30 cellular contexts compared by ENCODE assay signal in the genomic region with DNA sequence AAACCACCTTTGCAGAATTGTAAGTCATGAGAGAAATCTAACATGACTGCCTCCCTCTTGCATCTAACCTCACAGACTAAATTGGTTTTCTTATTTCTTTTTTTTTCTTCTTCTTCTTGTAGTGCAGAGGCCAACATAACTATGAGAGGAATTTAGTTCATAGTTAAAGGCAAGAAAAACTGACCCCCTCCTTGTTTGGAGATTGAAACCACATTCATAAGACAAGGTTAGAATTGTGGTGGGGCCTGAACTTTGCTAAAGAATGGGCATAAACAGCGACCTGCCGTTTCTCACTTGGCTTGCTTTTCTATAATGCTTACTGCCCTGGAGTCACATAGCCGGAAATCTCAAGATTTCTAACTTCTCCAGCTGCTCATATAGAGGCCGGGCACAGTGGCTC. TPM values are rescaled to one million over a fixed set of nuclear protein-coding genes. Genes with fewer than 3 reads are reported as not detected.
A peak's percentile ranks its signal among the peaks of the same experiment; 100 is the strongest.
DNase-seq lines count a peak whose midpoint lies in the region; ATAC-seq, FAIRE-seq and TF ChIP-seq lines count a peak whose summit lies in the region.
"Had no signal": no experiment of that assay in that cellular context is flagged by ENCODE, and none has a peak within 500 bp of the region (broad histone marks: within the 10 kb centered on the region; RNA-seq: fewer than 3 reads in every experiment).

No MANE protein-coding gene starts in this region.

- no peaks in the 10 kb centered on the region for H3K9me3 ChIP-seq in CD4-positive, alpha-beta memory T cell (ENCODE audit: control insufficient read depth in 1 of 2, low read length in 2 of 2)
- H3K9me3 ChIP-seq in astrocyte (ENCODE audit: insufficient read depth, low read depth, low read length): no peaks in the 10 kb centered on the region
- H3K9me3 ChIP-seq in stomach smooth muscle (ENCODE audit: control insufficient read depth in 2 of 2, low read length in 2 of 2): no peaks in the 10 kb centered on the region
- H3K9me3 ChIP-seq: pancreas had no signal

- H3K4me3 ChIP-seq in CD4-positive, alpha-beta memory T cell (ENCODE audit: low read length in 2 of 2): no peak overlapping the region
- no peak overlapping the region for H3K4me3 ChIP-seq in astrocyte (ENCODE audit: insufficient read depth, low read depth, low read length)
- H3K4me3 ChIP-seq in stomach smooth muscle (ENCODE audit: low read length in 2 of 2): no peak overlapping the region
- H3K4me3 ChIP-seq: pancreas, PC-9 had no signal

- no peak overlapping the region for H3K9ac ChIP-seq in astrocyte (ENCODE audit: low read length)
- no peak overlapping the region for H3K9ac ChIP-seq in stomach smooth muscle (ENCODE audit: low read length in 2 of 2)

- no peak for DNase-seq in CD4-positive, alpha-beta memory T cell
- DNase-seq in astrocyte (ENCODE audit: low read depth) (peak; percentile 40), immature natural killer cell (no peak), NCI-H128 (lab: John Stamatoyannopoulos, UW; ENCODE audit: unreplicated experiment) (no peak), NOMO-1 (lab: John Stamatoyannopoulos, UW; ENCODE audit: unreplicated experiment in 2 of 2) (no peak)
- DNase-seq: activated CD4-positive, CD25-positive, alpha-beta regulatory T cell treated with anti-CD3 and anti-CD28 coated beads, Interleukin-2, amount 50 U/mL, for 72 hours; activated CD8-positive, alpha-beta T cell treated with anti-CD3 and anti-CD28 coated beads, Interleukin-2, amount 10 ng/mL, durations not matched to agents 7 days and 5 days; activated naive CD4-positive, alpha-beta T cell treated with Interleukin-2 at 50 U/mL for 16 hours; activated T-cell treated with anti-CD3 and anti-CD28 coated beads, Interleukin-2, amount 50 U/mL, for 24 hours; anterior cingulate cortex; CD4-positive, alpha-beta T cell; DMS53; effector memory CD4-positive, alpha-beta T cell; Karpas-422; NCI-H1694 treated with DMSO at 0.1 percent for 48 hours; NCI-H226; NCI-H82; pancreas; PC-9; SHP77; stimulated activated CD8-positive, alpha-beta memory T cell treated with anti-CD3 and anti-CD28 coated beads, Interleukin-4, amount 100 ng/mL, for 48 hours; T-cell had no signal

- H3K4me3 Mint-ChIP-seq in CD4-positive, alpha-beta memory T cell: peak overlapping the region in 4 of 8 donors; percentile 9 to 63 (median 54)
- no peak overlapping the region for H3K4me3 Mint-ChIP-seq in astrocyte (ENCODE audit: unreplicated experiment)
- H3K4me3 Mint-ChIP-seq in immature natural killer cell: peak overlapping the region in 3 of 5 donors; percentile 54 to 87 (median 67)
- H3K4me3 Mint-ChIP-seq: activated CD8-positive, alpha-beta T cell treated with anti-CD3 and anti-CD28 coated beads, Interleukin-2, amount 10 ng/mL, durations not matched to agents 7 days and 5 days; activated T-cell treated with anti-CD3 and anti-CD28 coated beads, Interleukin-2, amount 50 U/mL, for 24 hours had no signal

- peaks cover 0 to 2% of the 10 kb centered on the region in 2 donors for H3K27me3 Mint-ChIP-seq in CD4-positive, alpha-beta memory T cell
- H3K27me3 Mint-ChIP-seq in astrocyte (ENCODE audit: low read depth, unreplicated experiment): no peaks in the 10 kb centered on the region
- peaks cover 0 to 5% (median 3%) of the 10 kb centered on the region in 3 donors for H3K27me3 Mint-ChIP-seq in immature natural killer cell (ENCODE audit: low read depth in 3 of 3)
- H3K27me3 Mint-ChIP-seq: activated T-cell treated with anti-CD3 and anti-CD28 coated beads, Interleukin-2, amount 50 U/mL, for 24 hours; CD4-positive, alpha-beta T cell; T-cell had no signal

- POLR2A ChIA-PET in CD4-positive, alpha-beta memory T cell (lab: Charles Lee; ENCODE audit: partially characterized antibody): no interaction called here

- H3K9me3 Mint-ChIP-seq in CD4-positive, alpha-beta memory T cell: peaks cover 0 to 2% (median 0%) of the 10 kb centered on the region in 8 donors
- H3K9me3 Mint-ChIP-seq in astrocyte (ENCODE audit: unreplicated experiment): no peaks in the 10 kb centered on the region
- no peaks in the 10 kb centered on the region for H3K9me3 Mint-ChIP-seq in immature natural killer cell
- H3K9me3 Mint-ChIP-seq: activated T-cell treated with anti-CD3 and anti-CD28 coated beads, Interleukin-2, amount 50 U/mL, for 24 hours; CD4-positive, alpha-beta T cell; T-cell had no signal

- no peak overlapping the region for H3K27ac ChIP-seq in CD4-positive, alpha-beta memory T cell (ENCODE audit: low read depth, low read length)
- H3K27ac ChIP-seq in astrocyte (ENCODE audit: low read depth, low read length): no peak overlapping the region
- H3K27ac ChIP-seq in stomach smooth muscle (ENCODE audit: low read length): peak overlapping the region; percentile 41
- H3K27ac ChIP-seq: pancreas, PC-9 had no signal

- peak overlapping the region in 4 of 7 donors; percentile 35 to 92 (median 53) for H3K27ac Mint-ChIP-seq in CD4-positive, alpha-beta memory T cell
- H3K27ac Mint-ChIP-seq in astrocyte (ENCODE audit: unreplicated experiment) (peak overlapping the region; percentile 76), immature natural killer cell (peak overlapping the region in 2 of 6 donors; percentile 9 to 40)
- H3K27ac Mint-ChIP-seq: activated CD8-positive, alpha-beta T cell treated with anti-CD3 and anti-CD28 coated beads, Interleukin-2, amount 10 ng/mL, durations not matched to agents 7 days and 5 days; activated T-cell treated with anti-CD3 and anti-CD28 coated beads, Interleukin-2, amount 50 U/mL, for 24 hours had no signal

- peaks cover 11 to 35% (median 14%) of the 10 kb centered on the region in 4 donors for H3K4me1 Mint-ChIP-seq in CD4-positive, alpha-beta memory T cell
- H3K4me1 Mint-ChIP-seq in astrocyte (ENCODE audit: low read depth, unreplicated experiment): peaks cover 31% of the 10 kb centered on the region
- peaks cover 17 to 28% of the 10 kb centered on the region in 2 donors for H3K4me1 Mint-ChIP-seq in immature natural killer cell

- peaks cover 8% of the 10 kb centered on the region for H3K36me3 ChIP-seq in CD4-positive, alpha-beta memory T cell (ENCODE audit: insufficient read depth, low read length)
- no peaks in the 10 kb centered on the region for H3K36me3 ChIP-seq in astrocyte (ENCODE audit: insufficient read depth, low read length)
- H3K36me3 ChIP-seq in stomach smooth muscle (ENCODE audit: control insufficient read depth in 2 of 2, insufficient read depth in 2 of 2, low read length in 2 of 2): peaks cover 5 to 6% of the 10 kb centered on the region in 2 donors

- H2AFZ ChIP-seq in astrocyte (ENCODE audit: low read depth, low read length): no peak overlapping the region
- H2AFZ ChIP-seq: PC-9 had no signal

- H3K4me2 ChIP-seq in astrocyte (ENCODE audit: low read length): peak overlapping the region; percentile 7
- H3K4me2 ChIP-seq: PC-9 had no signal

- no peak for ATAC-seq in HG03196 (IDR thresholded peaks at IDR 0.05; ENCODE audit: unreplicated experiment)
- ATAC-seq in HG03175 (IDR thresholded peaks at IDR 0.05; ENCODE audit: unreplicated experiment): no peak
- ATAC-seq: activated CD8-positive, alpha-beta T cell treated with anti-CD3 and anti-CD28 coated beads, Interleukin-2, amount 10 ng/mL, durations not matched to agents 7 days and 5 days; esophagus mucosa; pancreas; right cardiac atrium; T-cell had no signal

- H4K20me1 ChIP-seq in astrocyte (ENCODE audit: insufficient read depth, low read length): no peaks in the 10 kb centered on the region

- H3K4me1 ChIP-seq in CD4-positive, alpha-beta memory T cell (ENCODE audit: insufficient read depth, low read length): peaks cover 20% of the 10 kb centered on the region
- H3K4me1 ChIP-seq in astrocyte (ENCODE audit: insufficient read depth, low read length): peaks cover 36% of the 10 kb centered on the region
- peaks cover 29% of the 10 kb centered on the region for H3K4me1 ChIP-seq in stomach smooth muscle (ENCODE audit: control insufficient read depth, insufficient read depth, low read length)

- peaks cover 15% of the 10 kb centered on the region for H3K79me2 ChIP-seq in astrocyte (ENCODE audit: insufficient read depth, low read length)

- no peak for FAIRE-seq in astrocyte (lab: Jason Lieb, UNC)
- FAIRE-seq: HTR-8/SVneo, pancreas had no signal

- CTCF ChIA-PET in CD4-positive, alpha-beta memory T cell (lab: Charles Lee; ENCODE audit: partially characterized antibody): interaction anchor here (0.7 to 1.2 kb wide), 3 partner anchors 39 to 89 kb away, joined by 3 to 4 read pairs (median 3); a partner anchor contains a TSS

- no peak for TF ChIP-seq CTCF in astrocyte (IDR thresholded peaks at IDR 0.05; ENCODE audit: insufficient read depth, low read depth, low read length)

- intact Hi-C loops in CD4-positive, alpha-beta memory T cell (cut with micrococcal nuclease): loop anchor here (5.0 kb wide), 1 partner anchor 488 kb away; a partner anchor contains a TSS

- no peaks in the 10 kb centered on the region for H3K27me3 ChIP-seq in CD4-positive, alpha-beta memory T cell (ENCODE audit: insufficient read depth, low read length)
- H3K27me3 ChIP-seq in astrocyte (ENCODE audit: insufficient read depth, low read length): no peaks in the 10 kb centered on the region
- no peaks in the 10 kb centered on the region for H3K27me3 ChIP-seq in stomach smooth muscle (ENCODE audit: control insufficient read depth in 1 of 2, insufficient read depth in 2 of 2, low read length in 2 of 2)
- H3K27me3 ChIP-seq: pancreas had no signal

- H3K36me3 Mint-ChIP-seq in CD4-positive, alpha-beta memory T cell: peaks cover 6 to 17% of the 10 kb centered on the region in 2 donors
- H3K36me3 Mint-ChIP-seq in astrocyte (ENCODE audit: low read depth, unreplicated experiment): peaks cover 4% of the 10 kb centered on the region
- no peaks in the 10 kb centered on the region for H3K36me3 Mint-ChIP-seq in immature natural killer cell

RNA-seq across cellular contexts. Expression of a gene that starts 2.4 kb away (rescaled TPM):
- total RNA-seq in CD4-positive, alpha-beta memory T cell: 10 to 100 TPM; 64.8 to 67.2 TPM
- 10 to 100 TPM in 1 of 2 donors, 1 to 10 TPM in 1; 8.0 to 18.2 TPM for polyA plus RNA-seq in CD4-positive, alpha-beta memory T cell
- 9.6 and 10.6 TPM in 2 replicates for total RNA-seq in astrocyte
- 10 to 100 TPM in 1 of 3 donors, 1 to 10 TPM in 2; 5.1 to 23.3 (median 7.2) TPM for polyA plus RNA-seq in immature natural killer cell

RNA-seq across cellular contexts. Expression of a gene that starts 19.3 kb away (rescaled TPM):
- total RNA-seq in CD4-positive, alpha-beta memory T cell: 1 to 10 TPM; 1.1 to 1.5 TPM
- polyA plus RNA-seq in CD4-positive, alpha-beta memory T cell: not detected
- 0.70 and 0.79 TPM in 2 replicates for total RNA-seq in astrocyte
- not detected for polyA plus RNA-seq in immature natural killer cell
- total RNA-seq: glomerular endothelial cell, kidney epithelial cell had no signal

RNA-seq across cellular contexts. Expression of a gene that starts 19.4 kb away (rescaled TPM):
- total RNA-seq in CD4-positive, alpha-beta memory T cell: 1 to 10 TPM; 7.8 TPM
- polyA plus RNA-seq in CD4-positive, alpha-beta memory T cell: 1 to 10 TPM in 1 of 2 donors, under 1 TPM in 1; 0.20 to 2.3 TPM
- 65.0 and 102 TPM in 2 replicates for total RNA-seq in astrocyte
- polyA plus RNA-seq in immature natural killer cell: 1 to 10 TPM in 2 of 3 donors, not detected in 1; 1.5 TPM

RNA-seq across cellular contexts. Expression of a gene that starts 38.7 kb away (rescaled TPM):
- total RNA-seq in CD4-positive, alpha-beta memory T cell: 10 to 100 TPM; 48.7 to 61.0 TPM
- polyA plus RNA-seq in CD4-positive, alpha-beta memory T cell: 10 to 100 TPM; 89.4 to 94.4 TPM
- 59.9 and 67.7 TPM in 2 replicates for total RNA-seq in astrocyte
- 10 to 100 TPM; 39.8 to 65.7 (median 48.4) TPM for polyA plus RNA-seq in immature natural killer cell

RNA-seq across cellular contexts. Expression of a gene that starts 40.2 kb away (rescaled TPM):
- 100 to 1,000 TPM; 157 to 166 TPM for total RNA-seq in CD4-positive, alpha-beta memory T cell
- polyA plus RNA-seq in CD4-positive, alpha-beta memory T cell: 100 to 1,000 TPM; 177 to 250 TPM
- 85.0 and 94.9 TPM in 2 replicates for total RNA-seq in astrocyte
- polyA plus RNA-seq in immature natural killer cell: 100 to 1,000 TPM; 237 to 306 (median 285) TPM
